In the genomic region with DNA sequence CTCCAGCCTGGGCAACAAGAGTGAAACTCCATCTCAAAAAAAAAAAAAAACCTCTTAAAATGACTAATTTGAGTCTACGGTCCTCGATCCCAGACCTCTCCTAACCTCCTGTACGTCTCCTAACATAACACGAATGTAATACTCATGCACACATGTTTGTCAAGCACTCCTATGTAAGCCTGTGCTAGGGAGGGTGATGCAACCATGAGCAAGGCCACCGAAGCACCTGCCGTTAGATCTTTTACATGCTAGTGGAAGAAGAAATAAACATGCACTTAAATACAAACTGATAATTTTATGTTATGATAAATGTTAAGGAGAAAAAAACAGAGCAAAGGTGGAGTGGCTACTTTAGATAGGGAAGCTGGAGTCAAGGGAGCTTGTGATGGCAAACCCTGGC, we compare ENCODE assay signal across 1 cellular context.
TF ChIP-seq lines count a peak whose summit lies in the region.

No MANE protein-coding gene starts in this region.

TF ChIP-seq in K562, 482 proteins besides CTCF, POLR2A, EP300 and RAD21:
- TF ChIP-seq CEBPG (CRISPR knock-in tag; IDR thresholded peaks at IDR 0.05) (peak; percentile 88), CEBPG (tag; conservative IDR thresholded peaks at IDR 0.05 in 1 of 2, IDR thresholded peaks at IDR 0.05 in 1 of 2) (peak; percentile 36 to 90; a peak in 3 of 4 replicates), L3MBTL2 (IDR thresholded peaks at IDR 0.05) (peak; percentile 79), ZNF253 (CRISPR knock-in tag; conservative IDR thresholded peaks at IDR 0.05) (no peak), TEAD2 (tag; IDR thresholded peaks at IDR 0.05) (no peak), TRIM24 (IDR thresholded peaks at IDR 0.05) (peak; percentile 79 to 85; a peak in 2 of 4 replicates), JUND (IDR thresholded peaks at IDR 0.05; ENCODE audit: borderline replicate concordance, low read depth, low read length) (0 out of 2 replicates have a peak, but pooled peaks have one; percentile 27), JUND (tag; IDR thresholded peaks at IDR 0.05; ENCODE audit: borderline replicate concordance, low read depth, low read length) (no peak), DMBX1 (CRISPR knock-in tag; IDR thresholded peaks at IDR 0.05; ENCODE audit: borderline replicate concordance) (peak; percentile 62; the same call in 1 of the 2 replicates), ZFP36 (IDR thresholded peaks at IDR 0.05; ENCODE audit: low read depth, low read length, partially characterized antibody) (no peak), ZKSCAN8 (CRISPR knock-in tag; IDR thresholded peaks at IDR 0.05) (no peak), NR2F6 (CRISPR knock-in tag; IDR thresholded peaks at IDR 0.05) (no peak), ATF7 (IDR thresholded peaks at IDR 0.05) (peak; percentile 31; the same call in 1 of the 2 replicates), U2AF1 (optimal IDR thresholded peaks at IDR 0.05; ENCODE audit: low read depth, low read length) (no peak), ZNF830 (CRISPR knock-in tag; IDR thresholded peaks at IDR 0.05) (no peak), TCF7 (IDR thresholded peaks at IDR 0.05; ENCODE audit: borderline replicate concordance) (no peak), NRF1 (conservative IDR thresholded peaks at IDR 0.05 in 1 of 2, IDR thresholded peaks at IDR 0.05 in 1 of 2) (no peak), CXXC5 (CRISPR knock-in tag; IDR thresholded peaks at IDR 0.05) (peak; percentile 41), RNF2 (IDR thresholded peaks at IDR 0.05) (no peak), SMARCA4 (IDR thresholded peaks at IDR 0.05) (0 out of 2 replicates have a peak, but pooled peaks have one; percentile 15), SMAD4 (CRISPR knock-in tag; conservative IDR thresholded peaks at IDR 0.05) (0 out of 2 replicates have a peak, but pooled peaks have one; percentile 58), SAFB (IDR thresholded peaks at IDR 0.05; ENCODE audit: borderline replicate concordance, low read depth, low read length) (no peak), WHSC1 (IDR thresholded peaks at IDR 0.05; ENCODE audit: low read length) (no peak), ZNF707 (CRISPR knock-in tag; conservative IDR thresholded peaks at IDR 0.05) (no peak), KAT8 (IDR thresholded peaks at IDR 0.05; ENCODE audit: low read depth) (no peak)
- TF ChIP-seq, protein P1, sequence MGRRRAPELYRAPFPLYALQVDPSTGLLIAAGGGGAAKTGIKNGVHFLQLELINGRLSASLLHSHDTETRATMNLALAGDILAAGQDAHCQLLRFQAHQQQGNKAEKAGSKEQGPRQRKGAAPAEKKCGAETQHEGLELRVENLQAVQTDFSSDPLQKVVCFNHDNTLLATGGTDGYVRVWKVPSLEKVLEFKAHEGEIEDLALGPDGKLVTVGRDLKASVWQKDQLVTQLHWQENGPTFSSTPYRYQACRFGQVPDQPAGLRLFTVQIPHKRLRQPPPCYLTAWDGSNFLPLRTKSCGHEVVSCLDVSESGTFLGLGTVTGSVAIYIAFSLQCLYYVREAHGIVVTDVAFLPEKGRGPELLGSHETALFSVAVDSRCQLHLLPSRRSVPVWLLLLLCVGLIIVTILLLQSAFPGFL (CRISPR knock-in tag; IDR thresholded peaks at IDR 0.05) = no peak
- TF ChIP-seq, protein P2, sequence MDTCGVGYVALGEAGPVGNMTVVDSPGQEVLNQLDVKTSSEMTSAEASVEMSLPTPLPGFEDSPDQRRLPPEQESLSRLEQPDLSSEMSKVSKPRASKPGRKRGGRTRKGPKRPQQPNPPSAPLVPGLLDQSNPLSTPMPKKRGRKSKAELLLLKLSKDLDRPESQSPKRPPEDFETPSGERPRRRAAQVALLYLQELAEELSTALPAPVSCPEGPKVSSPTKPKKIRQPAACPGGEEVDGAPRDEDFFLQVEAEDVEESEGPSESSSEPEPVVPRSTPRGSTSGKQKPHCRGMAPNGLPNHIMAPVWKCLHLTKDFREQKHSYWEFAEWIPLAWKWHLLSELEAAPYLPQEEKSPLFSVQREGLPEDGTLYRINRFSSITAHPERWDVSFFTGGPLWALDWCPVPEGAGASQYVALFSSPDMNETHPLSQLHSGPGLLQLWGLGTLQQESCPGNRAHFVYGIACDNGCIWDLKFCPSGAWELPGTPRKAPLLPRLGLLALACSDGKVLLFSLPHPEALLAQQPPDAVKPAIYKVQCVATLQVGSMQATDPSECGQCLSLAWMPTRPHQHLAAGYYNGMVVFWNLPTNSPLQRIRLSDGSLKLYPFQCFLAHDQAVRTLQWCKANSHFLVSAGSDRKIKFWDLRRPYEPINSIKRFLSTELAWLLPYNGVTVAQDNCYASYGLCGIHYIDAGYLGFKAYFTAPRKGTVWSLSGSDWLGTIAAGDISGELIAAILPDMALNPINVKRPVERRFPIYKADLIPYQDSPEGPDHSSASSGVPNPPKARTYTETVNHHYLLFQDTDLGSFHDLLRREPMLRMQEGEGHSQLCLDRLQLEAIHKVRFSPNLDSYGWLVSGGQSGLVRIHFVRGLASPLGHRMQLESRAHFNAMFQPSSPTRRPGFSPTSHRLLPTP (IDR thresholded peaks at IDR 0.05; ENCODE audit: borderline replicate concordance, extremely low read depth, insufficient read length) = no peak
- TF ChIP-seq, protein P3, sequence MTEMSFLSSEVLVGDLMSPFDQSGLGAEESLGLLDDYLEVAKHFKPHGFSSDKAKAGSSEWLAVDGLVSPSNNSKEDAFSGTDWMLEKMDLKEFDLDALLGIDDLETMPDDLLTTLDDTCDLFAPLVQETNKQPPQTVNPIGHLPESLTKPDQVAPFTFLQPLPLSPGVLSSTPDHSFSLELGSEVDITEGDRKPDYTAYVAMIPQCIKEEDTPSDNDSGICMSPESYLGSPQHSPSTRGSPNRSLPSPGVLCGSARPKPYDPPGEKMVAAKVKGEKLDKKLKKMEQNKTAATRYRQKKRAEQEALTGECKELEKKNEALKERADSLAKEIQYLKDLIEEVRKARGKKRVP (CRISPR knock-in tag; IDR thresholded peaks at IDR 0.05) = peak; percentile 65; the same call in 1 of the 2 replicates
- TF ChIP-seq, protein P4, sequence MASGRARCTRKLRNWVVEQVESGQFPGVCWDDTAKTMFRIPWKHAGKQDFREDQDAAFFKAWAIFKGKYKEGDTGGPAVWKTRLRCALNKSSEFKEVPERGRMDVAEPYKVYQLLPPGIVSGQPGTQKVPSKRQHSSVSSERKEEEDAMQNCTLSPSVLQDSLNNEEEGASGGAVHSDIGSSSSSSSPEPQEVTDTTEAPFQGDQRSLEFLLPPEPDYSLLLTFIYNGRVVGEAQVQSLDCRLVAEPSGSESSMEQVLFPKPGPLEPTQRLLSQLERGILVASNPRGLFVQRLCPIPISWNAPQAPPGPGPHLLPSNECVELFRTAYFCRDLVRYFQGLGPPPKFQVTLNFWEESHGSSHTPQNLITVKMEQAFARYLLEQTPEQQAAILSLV (tag; IDR thresholded peaks at IDR 0.05) = peak; percentile 64; the same call in 1 of the 2 replicates
- TF ChIP-seq, protein P5, sequence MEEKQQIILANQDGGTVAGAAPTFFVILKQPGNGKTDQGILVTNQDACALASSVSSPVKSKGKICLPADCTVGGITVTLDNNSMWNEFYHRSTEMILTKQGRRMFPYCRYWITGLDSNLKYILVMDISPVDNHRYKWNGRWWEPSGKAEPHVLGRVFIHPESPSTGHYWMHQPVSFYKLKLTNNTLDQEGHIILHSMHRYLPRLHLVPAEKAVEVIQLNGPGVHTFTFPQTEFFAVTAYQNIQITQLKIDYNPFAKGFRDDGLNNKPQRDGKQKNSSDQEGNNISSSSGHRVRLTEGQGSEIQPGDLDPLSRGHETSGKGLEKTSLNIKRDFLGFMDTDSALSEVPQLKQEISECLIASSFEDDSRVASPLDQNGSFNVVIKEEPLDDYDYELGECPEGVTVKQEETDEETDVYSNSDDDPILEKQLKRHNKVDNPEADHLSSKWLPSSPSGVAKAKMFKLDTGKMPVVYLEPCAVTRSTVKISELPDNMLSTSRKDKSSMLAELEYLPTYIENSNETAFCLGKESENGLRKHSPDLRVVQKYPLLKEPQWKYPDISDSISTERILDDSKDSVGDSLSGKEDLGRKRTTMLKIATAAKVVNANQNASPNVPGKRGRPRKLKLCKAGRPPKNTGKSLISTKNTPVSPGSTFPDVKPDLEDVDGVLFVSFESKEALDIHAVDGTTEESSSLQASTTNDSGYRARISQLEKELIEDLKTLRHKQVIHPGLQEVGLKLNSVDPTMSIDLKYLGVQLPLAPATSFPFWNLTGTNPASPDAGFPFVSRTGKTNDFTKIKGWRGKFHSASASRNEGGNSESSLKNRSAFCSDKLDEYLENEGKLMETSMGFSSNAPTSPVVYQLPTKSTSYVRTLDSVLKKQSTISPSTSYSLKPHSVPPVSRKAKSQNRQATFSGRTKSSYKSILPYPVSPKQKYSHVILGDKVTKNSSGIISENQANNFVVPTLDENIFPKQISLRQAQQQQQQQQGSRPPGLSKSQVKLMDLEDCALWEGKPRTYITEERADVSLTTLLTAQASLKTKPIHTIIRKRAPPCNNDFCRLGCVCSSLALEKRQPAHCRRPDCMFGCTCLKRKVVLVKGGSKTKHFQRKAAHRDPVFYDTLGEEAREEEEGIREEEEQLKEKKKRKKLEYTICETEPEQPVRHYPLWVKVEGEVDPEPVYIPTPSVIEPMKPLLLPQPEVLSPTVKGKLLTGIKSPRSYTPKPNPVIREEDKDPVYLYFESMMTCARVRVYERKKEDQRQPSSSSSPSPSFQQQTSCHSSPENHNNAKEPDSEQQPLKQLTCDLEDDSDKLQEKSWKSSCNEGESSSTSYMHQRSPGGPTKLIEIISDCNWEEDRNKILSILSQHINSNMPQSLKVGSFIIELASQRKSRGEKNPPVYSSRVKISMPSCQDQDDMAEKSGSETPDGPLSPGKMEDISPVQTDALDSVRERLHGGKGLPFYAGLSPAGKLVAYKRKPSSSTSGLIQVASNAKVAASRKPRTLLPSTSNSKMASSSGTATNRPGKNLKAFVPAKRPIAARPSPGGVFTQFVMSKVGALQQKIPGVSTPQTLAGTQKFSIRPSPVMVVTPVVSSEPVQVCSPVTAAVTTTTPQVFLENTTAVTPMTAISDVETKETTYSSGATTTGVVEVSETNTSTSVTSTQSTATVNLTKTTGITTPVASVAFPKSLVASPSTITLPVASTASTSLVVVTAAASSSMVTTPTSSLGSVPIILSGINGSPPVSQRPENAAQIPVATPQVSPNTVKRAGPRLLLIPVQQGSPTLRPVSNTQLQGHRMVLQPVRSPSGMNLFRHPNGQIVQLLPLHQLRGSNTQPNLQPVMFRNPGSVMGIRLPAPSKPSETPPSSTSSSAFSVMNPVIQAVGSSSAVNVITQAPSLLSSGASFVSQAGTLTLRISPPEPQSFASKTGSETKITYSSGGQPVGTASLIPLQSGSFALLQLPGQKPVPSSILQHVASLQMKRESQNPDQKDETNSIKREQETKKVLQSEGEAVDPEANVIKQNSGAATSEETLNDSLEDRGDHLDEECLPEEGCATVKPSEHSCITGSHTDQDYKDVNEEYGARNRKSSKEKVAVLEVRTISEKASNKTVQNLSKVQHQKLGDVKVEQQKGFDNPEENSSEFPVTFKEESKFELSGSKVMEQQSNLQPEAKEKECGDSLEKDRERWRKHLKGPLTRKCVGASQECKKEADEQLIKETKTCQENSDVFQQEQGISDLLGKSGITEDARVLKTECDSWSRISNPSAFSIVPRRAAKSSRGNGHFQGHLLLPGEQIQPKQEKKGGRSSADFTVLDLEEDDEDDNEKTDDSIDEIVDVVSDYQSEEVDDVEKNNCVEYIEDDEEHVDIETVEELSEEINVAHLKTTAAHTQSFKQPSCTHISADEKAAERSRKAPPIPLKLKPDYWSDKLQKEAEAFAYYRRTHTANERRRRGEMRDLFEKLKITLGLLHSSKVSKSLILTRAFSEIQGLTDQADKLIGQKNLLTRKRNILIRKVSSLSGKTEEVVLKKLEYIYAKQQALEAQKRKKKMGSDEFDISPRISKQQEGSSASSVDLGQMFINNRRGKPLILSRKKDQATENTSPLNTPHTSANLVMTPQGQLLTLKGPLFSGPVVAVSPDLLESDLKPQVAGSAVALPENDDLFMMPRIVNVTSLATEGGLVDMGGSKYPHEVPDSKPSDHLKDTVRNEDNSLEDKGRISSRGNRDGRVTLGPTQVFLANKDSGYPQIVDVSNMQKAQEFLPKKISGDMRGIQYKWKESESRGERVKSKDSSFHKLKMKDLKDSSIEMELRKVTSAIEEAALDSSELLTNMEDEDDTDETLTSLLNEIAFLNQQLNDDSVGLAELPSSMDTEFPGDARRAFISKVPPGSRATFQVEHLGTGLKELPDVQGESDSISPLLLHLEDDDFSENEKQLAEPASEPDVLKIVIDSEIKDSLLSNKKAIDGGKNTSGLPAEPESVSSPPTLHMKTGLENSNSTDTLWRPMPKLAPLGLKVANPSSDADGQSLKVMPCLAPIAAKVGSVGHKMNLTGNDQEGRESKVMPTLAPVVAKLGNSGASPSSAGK (IDR thresholded peaks at IDR 0.05) = peak; percentile 71
- TF ChIP-seq, protein P6, sequence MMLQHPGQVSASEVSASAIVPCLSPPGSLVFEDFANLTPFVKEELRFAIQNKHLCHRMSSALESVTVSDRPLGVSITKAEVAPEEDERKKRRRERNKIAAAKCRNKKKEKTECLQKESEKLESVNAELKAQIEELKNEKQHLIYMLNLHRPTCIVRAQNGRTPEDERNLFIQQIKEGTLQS (IDR thresholded peaks at IDR 0.05) = peak; percentile 79
- TF ChIP-seq, protein P6 (CRISPR knock-in tag; conservative IDR thresholded peaks at IDR 0.05) = no peak
